Comparison of ENCODE assay signal across 7 cellular contexts in the genomic region with DNA sequence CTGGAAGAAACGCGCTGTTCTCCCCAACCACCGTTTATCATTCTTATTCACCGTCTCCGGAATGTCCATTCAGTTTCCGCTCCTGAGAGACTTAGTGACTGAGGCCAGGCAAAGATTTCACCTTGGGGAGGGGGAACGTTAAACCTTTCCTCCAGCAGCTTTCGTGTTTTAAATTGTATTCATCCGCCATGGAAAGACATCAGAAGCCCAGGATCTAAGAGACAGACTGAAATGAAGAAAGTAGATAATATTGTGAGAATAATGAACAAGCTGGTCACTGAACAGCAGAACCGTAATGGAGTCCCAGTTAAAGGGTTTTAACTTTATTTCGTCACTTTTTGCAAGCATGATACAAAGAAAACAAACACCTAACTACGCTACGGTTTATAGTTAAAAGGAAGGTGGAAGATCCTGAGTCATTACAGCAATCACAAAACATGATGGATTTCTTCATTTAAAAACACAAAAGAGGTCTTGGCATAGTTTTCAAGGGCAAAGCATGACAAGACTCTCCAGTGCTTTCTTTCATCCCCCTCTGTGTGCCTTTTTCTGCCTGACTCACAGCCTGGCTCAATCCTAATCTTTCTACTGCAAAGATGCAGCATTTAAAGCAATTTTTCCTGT. TPM values are rescaled to one million over a fixed set of nuclear protein-coding genes. Genes with fewer than 3 reads are reported as not detected.
DNase-seq lines count a peak whose midpoint lies in the region; ATAC-seq and TF ChIP-seq lines count a peak whose summit lies in the region.

No MANE protein-coding gene starts in this region.

- peak overlapping the region; percentile 98 for H3K27ac ChIP-seq in mesodermal cell (ENCODE audit: low read depth, low read length, severe bottlenecking)

- TF ChIP-seq CTCF in GM06990 (IDR thresholded peaks at IDR 0.05; ENCODE audit: insufficient read depth, low read length, poor library complexity, severe bottlenecking) (no peak), choroid plexus epithelial cell (conservative IDR thresholded peaks at IDR 0.05; ENCODE audit: low read depth, low read length) (no peak)

- H3K4me1 ChIP-seq in mesodermal cell (ENCODE audit: control insufficient read depth, insufficient read depth, low read length, poor library complexity, severe bottlenecking) = peaks cover 8% of the 10 kb centered on the region

- no peaks in the 10 kb centered on the region for H3K36me3 ChIP-seq in GM06990 (ENCODE audit: control insufficient read depth, insufficient read depth, low read length)
- H3K36me3 ChIP-seq in MG63 = no peaks in the 10 kb centered on the region
- H3K36me3 ChIP-seq in mesodermal cell (ENCODE audit: control insufficient read depth, insufficient read depth, low read length) = no peaks in the 10 kb centered on the region

- H3K4me3 ChIP-seq in GM06990 (replicated peaks; ENCODE audit: low read depth, low read length) (peak overlapping the region; percentile 86), MG63 (peak overlapping the region; percentile 66), choroid plexus epithelial cell (ENCODE audit: low read depth, low read length) (peak overlapping the region; percentile 88), mesodermal cell (ENCODE audit: extremely low read depth, insufficient read depth, low read length, poor library complexity, severe bottlenecking) (peak overlapping the region; percentile 73)

- DNase-seq in GM06990 (ENCODE audit: extremely low read depth, insufficient read length) (no peak), MG63 (peak; percentile 53), choroid plexus epithelial cell (ENCODE audit: low read depth) (peak; percentile 70), NCI-H1436 (lab: John Stamatoyannopoulos, UW) (no peak)

- H3K9me3 ChIP-seq in MG63 (no peaks in the 10 kb centered on the region), mesodermal cell (ENCODE audit: control insufficient read depth, low read length) (no peaks in the 10 kb centered on the region)

- ATAC-seq in HG02938 (IDR thresholded peaks at IDR 0.05; ENCODE audit: unreplicated experiment) = no peak
- no peak for ATAC-seq in activated CD4-positive, CD25-positive, alpha-beta regulatory T cell treated with anti-CD3 and anti-CD28 coated beads, Interleukin-2, amount 50 U/mL, for 24 hours

- 0 to 9% methylated on average over 4 to 7 of the region's 13 CpGs for WGBS in mesodermal cell (ENCODE audit: insufficient coverage in 2 of 2), 2 experiments

- no peaks in the 10 kb centered on the region for H3K27me3 ChIP-seq in GM06990 (replicated peaks; ENCODE audit: control insufficient read depth, insufficient read depth, low read length)
- no peaks in the 10 kb centered on the region for H3K27me3 ChIP-seq in MG63

RNA-seq across cellular contexts. Expression of a gene that starts 0.6 kb away (rescaled TPM):
- 6.1 and 10.3 TPM in 2 replicates for total RNA-seq in MG63 (2014; rRNA removed; shearing (Covaris generic); ENCODE audit: low replicate concordance)
- 9.3 TPM for polyA plus RNA-seq in mesodermal cell (2013, experiment 1 of 2)
- polyA plus RNA-seq in mesodermal cell (2013, experiment 2 of 2) = 9.6 TPM

RNA-seq across cellular contexts. Expression of a gene that starts 59.1 kb away (rescaled TPM):
- total RNA-seq in MG63 (2014; rRNA removed; shearing (Covaris generic); ENCODE audit: low replicate concordance) = not detected in 2 replicates
- polyA plus RNA-seq in mesodermal cell (2013, experiment 1 of 2) = 2.2 TPM
- polyA plus RNA-seq in mesodermal cell (2013, experiment 2 of 2) = 2.8 TPM

Comparison
In these comparisons a context has a peak if more than half of its experiments do, and no peak if none do; other contexts are left out.
1. DNase-seq: peak in MG63 (single experiment) and choroid plexus epithelial cell (single experiment); none in GM06990 (single experiment) and NCI-H1436 (single experiment).
2. Peak in every context shown above with its lines, with median percentiles within 50 percentile points of each other: H3K4me3 ChIP-seq.